9 cellular contexts compared by ENCODE assay signal in genomic region chr16:72876221-72876620, GRCh38.
DNase-seq lines count a peak whose midpoint lies in the region; ATAC-seq, FAIRE-seq and TF ChIP-seq lines count a peak whose summit lies in the region.
"Had no signal": no experiment of that assay in that cellular context is flagged by ENCODE, and none has a peak within 500 bp of the region (broad histone marks: within the 10 kb centered on the region; RNA-seq: fewer than 3 reads in every experiment).

No MANE protein-coding gene starts in this region.

- H2AFZ ChIP-seq in mammary epithelial cell (ENCODE audit: low read depth, low read length) = peak overlapping the region; percentile 35

- CTCF ChIA-PET in mammary epithelial cell (lab: Charles Lee; ENCODE audit: low non-redundant PET) = no interaction called here

- BruUV-seq in mammary epithelial cell (replicated peaks; lab: Mats Ljungman, UMichigan) = no TSS peak

- dilution Hi-C loops in mammary epithelial cell (cut with HindIII; ENCODE audit: low sequenced_read_pairs) = no loop called here

- H3K4me1 ChIP-seq in mammary epithelial cell (ENCODE audit: insufficient read depth, low read length) = peaks cover 36% of the 10 kb centered on the region
- H3K4me1 ChIP-seq in small intestine (ENCODE audit: control insufficient read depth in 2 of 2, insufficient read depth in 1 of 2, low read depth in 1 of 2, low read length in 1 of 2) = peaks cover 7 to 13% of the 10 kb centered on the region in 2 donors
- peaks cover 14% of the 10 kb centered on the region for H3K4me1 ChIP-seq in SJCRH30

- TF ChIP-seq CTCF in mammary epithelial cell (conservative IDR thresholded peaks at IDR 0.05 in 1 of 2, IDR thresholded peaks at IDR 0.05 in 1 of 2; ENCODE audit: extremely low read depth in 1 of 2, insufficient read depth in 1 of 2, low read depth in 1 of 2, low read length in 2 of 2) = no peak

- DNase-seq in EH (ENCODE audit: low read depth) = peak; percentile 95
- no peak for DNase-seq in mammary epithelial cell
- DNase-seq in non-pigmented ciliary epithelial cell (ENCODE audit: low read depth) = peak; percentile 80
- DNase-seq in small intestine = no peak
- no peak for DNase-seq in DMS53 treated with DMSO at 0.1 percent for 48 hours (lab: John Stamatoyannopoulos, UW; ENCODE audit: unreplicated experiment)
- no peak for DNase-seq in SJCRH30
- no peak for DNase-seq in activated effector memory CD4-positive, alpha-beta T cell treated with anti-CD3 and anti-CD28 coated beads, Interleukin-2, amount 50 U/mL, for 16 hours

- H3K27ac ChIP-seq in mammary epithelial cell (ENCODE audit: insufficient read depth, low read depth, low read length) (peak overlapping the region; percentile 88), small intestine (ENCODE audit: low read depth in 1 of 2, low read length in 1 of 2) (no peak overlapping the region), SJCRH30 (no peak overlapping the region)

- H3K4me2 ChIP-seq in mammary epithelial cell (ENCODE audit: insufficient read depth, low read depth, low read length) = peak overlapping the region; percentile 20

- intact Hi-C loops in mammary epithelial cell (cut with micrococcal nuclease) = no loop called here

- H3K36me3 ChIP-seq in mammary epithelial cell (ENCODE audit: insufficient read depth, low read length) (no peaks in the 10 kb centered on the region), small intestine (ENCODE audit: control insufficient read depth in 2 of 2, insufficient read depth in 2 of 2, low read length in 2 of 2) (no peaks in the 10 kb centered on the region), SJCRH30 (no peaks in the 10 kb centered on the region)

- no peak for FAIRE-seq in small intestine (lab: Jason Lieb, UNC)

- H3K9ac ChIP-seq in mammary epithelial cell (ENCODE audit: insufficient read depth, low read length) = no peak overlapping the region

- H3K9me3 ChIP-seq in mammary epithelial cell (replicated peaks; ENCODE audit: insufficient read depth, low read length) = no peaks in the 10 kb centered on the region
- H3K9me3 ChIP-seq in small intestine (ENCODE audit: control insufficient read depth, low read depth) = no peaks in the 10 kb centered on the region
- H3K9me3 ChIP-seq in SJCRH30 (replicated peaks) = no peaks in the 10 kb centered on the region
- H3K9me3 ChIP-seq: body of pancreas had no signal

- H3K4me3 ChIP-seq in mammary epithelial cell (replicated peaks in 1 of 3; ENCODE audit: insufficient read depth in 1 of 3, low read depth in 2 of 3, low read length in 3 of 3) (no peak overlapping the region), small intestine (ENCODE audit: low read depth in 1 of 2, low read length in 2 of 2) (no peak overlapping the region), SJCRH30 (no peak overlapping the region)
- H3K4me3 ChIP-seq: body of pancreas had no signal

- no peaks in the 10 kb centered on the region for H4K20me1 ChIP-seq in mammary epithelial cell (ENCODE audit: insufficient read depth, low read length)

- in situ Hi-C loops in mammary epithelial cell (cut with MboI; ENCODE audit: low sequenced_read_pairs in 2 of 2) = no loop called here

- ATAC-seq in HG03460 (IDR thresholded peaks at IDR 0.05; ENCODE audit: unreplicated experiment) = peak; percentile 59
- ATAC-seq: body of pancreas had no signal

- H3K27me3 ChIP-seq in mammary epithelial cell (ENCODE audit: insufficient read depth, low read length) = no peaks in the 10 kb centered on the region
- no peaks in the 10 kb centered on the region for H3K27me3 ChIP-seq in small intestine (ENCODE audit: control insufficient read depth in 2 of 2, insufficient read depth in 2 of 2, low read length in 2 of 2)
- no peaks in the 10 kb centered on the region for H3K27me3 ChIP-seq in SJCRH30
- H3K27me3 ChIP-seq: body of pancreas had no signal

- 17% methylated on average over 8 of the region's 8 CpGs for WGBS in mammary epithelial cell (ENCODE audit: low coverage, missing lambda C conversion rate)
- 42 to 85% (median 59%) methylated on average over 8 of the region's 8 CpGs for WGBS in small intestine, 3 donors

- H3K79me2 ChIP-seq in mammary epithelial cell (ENCODE audit: insufficient read depth, low read length) = no peaks in the 10 kb centered on the region

Comparison
In these comparisons a context has a peak if more than half of its experiments do, and no peak if none do; other contexts are left out.
1. DNase-seq: peak in EH (single experiment) and non-pigmented ciliary epithelial cell (single experiment); none in mammary epithelial cell (single experiment), small intestine (single experiment), DMS53 treated with DMSO at 0.1 percent for 48 hours (single experiment), SJCRH30 (0 of 2) and activated effector memory CD4-positive, alpha-beta T cell treated with anti-CD3 and anti-CD28 coated beads, Interleukin-2, amount 50 U/mL, for 16 hours (single experiment).